Comparison of ENCODE assay signal across 23 cellular contexts in the genomic region with DNA sequence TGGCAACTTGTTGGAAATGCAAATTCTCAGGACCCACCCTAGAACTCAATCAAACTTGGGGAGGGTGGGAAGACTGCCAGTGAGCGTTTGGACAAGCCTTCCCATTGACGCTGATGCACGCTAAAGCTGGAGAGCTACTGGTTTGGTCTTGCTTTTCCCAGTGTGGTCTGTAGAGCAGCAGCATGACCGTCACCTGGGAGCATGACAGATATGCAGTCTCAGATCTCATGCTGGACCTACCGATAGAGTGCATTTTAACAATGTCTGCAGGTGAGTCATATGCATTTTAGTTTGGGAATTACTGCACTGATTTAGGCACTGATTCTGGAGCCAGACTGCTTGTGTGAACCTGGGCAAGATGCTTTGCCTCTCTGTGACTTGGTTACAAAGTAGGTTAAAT. TPM values are rescaled to one million over a fixed set of nuclear protein-coding genes. Genes with fewer than 3 reads are reported as not detected.
DNase-seq lines count a peak whose midpoint lies in the region; ATAC-seq, FAIRE-seq and TF ChIP-seq lines count a peak whose summit lies in the region.
"Had no signal": no experiment of that assay in that cellular context is flagged by ENCODE, and none has a peak within 500 bp of the region (broad histone marks: within the 10 kb centered on the region; RNA-seq: fewer than 3 reads in every experiment).

No MANE protein-coding gene starts in this region.

- no peaks in the 10 kb centered on the region for H3K79me2 ChIP-seq in K562 (ENCODE audit: control insufficient read depth, insufficient read depth, low read length)

- H3K27me3 ChIP-seq in K562 (ENCODE audit: control insufficient read depth in 2 of 2, insufficient read depth in 2 of 2, low read length in 2 of 2): no peaks in the 10 kb centered on the region
- H3K27me3 ChIP-seq: BLaER1 treated with 17β-estradiol and CSF1 and Interleukin-3, amounts not matched to agents 10 nM and 100 nM had no signal

- FAIRE-seq in GM12891 (lab: Jason Lieb, UNC) (peak; percentile 35), K562 (lab: Jason Lieb, UNC) (no peak)
- FAIRE-seq: A549, D721Med, GM12878 had no signal

- no peaks in the 10 kb centered on the region for H4K20me1 ChIP-seq in K562 (replicated peaks; ENCODE audit: control insufficient read depth, insufficient read depth, low read length)

- WGBS in K562 (ENCODE audit: insufficient coverage, low coverage, missing lambda C conversion rate): 80% methylated on average over 5 of the region's 5 CpGs

- TF ChIP-seq CTCF in K562 (IDR thresholded peaks at IDR 0.05 in 2 of 3, conservative IDR thresholded peaks at IDR 0.05 in 1 of 3; ENCODE audit: insufficient read depth in 2 of 3, low read depth in 1 of 3, low read length in 3 of 3): no peak

- H2AFZ ChIP-seq in K562 (ENCODE audit: low read depth, low read length): no peak overlapping the region

- POLR2A ChIA-PET in K562 (lab: Yijun Ruan, JAX): no interaction called here

- in situ Hi-C loops in K562 (cut with MboI): no loop called here

- TF ChIP-seq POLR2A in GM12891 (IDR thresholded peaks at IDR 0.05; ENCODE audit: low read depth, low read length) (no peak), K562 (conservative IDR thresholded peaks at IDR 0.05) (no peak)

- no peaks in the 10 kb centered on the region for H3K9me1 ChIP-seq in K562 (ENCODE audit: control insufficient read depth, insufficient read depth, low read length)

- BruUV-seq in K562 (replicated peaks; lab: Mats Ljungman, UMichigan): no TSS peak

- ATAC-seq in K562: no peak
- ATAC-seq in GM18868 (IDR thresholded peaks at IDR 0.05; ENCODE audit: unreplicated experiment): no peak
- ATAC-seq: A549; CD8-positive, alpha-beta T cell; GM12878 had no signal

- peaks cover 28% of the 10 kb centered on the region; the same call in 2 of the 3 replicates for H3K36me3 ChIP-seq in K562 (ENCODE audit: control insufficient read depth, insufficient read depth, low read length)

- no peak for TF ChIP-seq RAD21 in K562 (CRISPR knock-in tag; conservative IDR thresholded peaks at IDR 0.05 in 1 of 2, IDR thresholded peaks at IDR 0.05 in 1 of 2)

- no peak overlapping the region for H3K4me2 ChIP-seq in K562 (ENCODE audit: insufficient read depth, low read length)
- H3K4me2 ChIP-seq: A549; BLaER1 treated with 17β-estradiol and CSF1 and Interleukin-3, amounts not matched to agents 10 nM and 100 nM had no signal

- intact Hi-C loops in K562 (cut with micrococcal nuclease): no loop called here

- no peak overlapping the region for H3K9ac ChIP-seq in K562 (ENCODE audit: insufficient read depth in 1 of 2, low read depth in 2 of 2, low read length in 2 of 2)
- H3K9ac ChIP-seq: BLaER1 treated with 17β-estradiol and CSF1 and Interleukin-3, amounts not matched to agents 10 nM and 100 nM had no signal

- CTCF ChIA-PET in K562 (lab: Yijun Ruan, JAX; ENCODE audit: low intra/inter-chr PET ratio): no interaction called here

- no peaks in the 10 kb centered on the region for H3K9me3 ChIP-seq in K562 (replicated peaks; ENCODE audit: control insufficient read depth, insufficient read depth, low read depth, low read length)
- H3K9me3 ChIP-seq: A549; BLaER1 treated with 17β-estradiol and CSF1 and Interleukin-3, amounts not matched to agents 10 nM and 100 nM; Caco-2 had no signal

- no peaks in the 10 kb centered on the region for H3K4me1 ChIP-seq in K562 (replicated peaks in 1 of 2; ENCODE audit: control insufficient read depth in 2 of 2, insufficient read depth in 2 of 2, low read length in 2 of 2)
- H3K4me1 ChIP-seq: A549; BLaER1 treated with 17β-estradiol and CSF1 and Interleukin-3, amounts not matched to agents 10 nM and 100 nM; Caco-2 had no signal

- no peak overlapping the region for H3K4me3 ChIP-seq in K562
- H3K4me3 ChIP-seq: A549; BLaER1 treated with 17β-estradiol and CSF1 and Interleukin-3, amounts not matched to agents 10 nM and 100 nM; GM12878 had no signal

- H3K27ac ChIP-seq in K562 (ENCODE audit: extremely low read depth, low read depth, low read length): no peak overlapping the region
- H3K27ac ChIP-seq: 22Rv1; A549; BLaER1 treated with 17β-estradiol and CSF1 and Interleukin-3, amounts not matched to agents 10 nM and 100 nM; C4-2B had no signal

- DNase-seq in GM12891 (ENCODE audit: insufficient read length, low spot score) (no peak), K562 (ENCODE audit: extremely low read depth in 1 of 4, low spot score in 3 of 4) (no peak), islet precursor cell (peak; percentile 58), kidney tubule cell (ENCODE audit: low spot score) (peak; percentile 6), HT-29 (ENCODE audit: low spot score) (no peak), NCI-H2227 (lab: John Stamatoyannopoulos, UW; ENCODE audit: unreplicated experiment) (no peak), hypothalamus (lab: John Stamatoyannopoulos, UW) (no peak)
- DNase-seq: AML-193; Caco-2; Calu3; CD4-positive, alpha-beta T cell; CD8-positive, alpha-beta T cell; DMS79; DND-41; EL; GDM1 had no signal

- no peak for TF ChIP-seq EP300 in K562 (IDR thresholded peaks at IDR 0.05; ENCODE audit: low read length)

TF ChIP-seq in GM12891, 5 proteins besides CTCF, POLR2A, EP300 and RAD21:
- TF ChIP-seq SPI1 (IDR thresholded peaks at IDR 0.05; ENCODE audit: low read depth, low read length) (no peak), POU2F2 (IDR thresholded peaks at IDR 0.05; ENCODE audit: low read depth, low read length) (no peak), PAX5 (IDR thresholded peaks at IDR 0.05; ENCODE audit: insufficient read depth, low read length, severe bottlenecking) (no peak), TAF1 (IDR thresholded peaks at IDR 0.05; ENCODE audit: low read depth, low read length) (no peak), POLR2AphosphoS5 (IDR thresholded peaks at IDR 0.05; ENCODE audit: low read depth, low read length) (no peak)

TF ChIP-seq in K562, 482 proteins besides CTCF, POLR2A, EP300 and RAD21:
- TF ChIP-seq, protein P1, sequence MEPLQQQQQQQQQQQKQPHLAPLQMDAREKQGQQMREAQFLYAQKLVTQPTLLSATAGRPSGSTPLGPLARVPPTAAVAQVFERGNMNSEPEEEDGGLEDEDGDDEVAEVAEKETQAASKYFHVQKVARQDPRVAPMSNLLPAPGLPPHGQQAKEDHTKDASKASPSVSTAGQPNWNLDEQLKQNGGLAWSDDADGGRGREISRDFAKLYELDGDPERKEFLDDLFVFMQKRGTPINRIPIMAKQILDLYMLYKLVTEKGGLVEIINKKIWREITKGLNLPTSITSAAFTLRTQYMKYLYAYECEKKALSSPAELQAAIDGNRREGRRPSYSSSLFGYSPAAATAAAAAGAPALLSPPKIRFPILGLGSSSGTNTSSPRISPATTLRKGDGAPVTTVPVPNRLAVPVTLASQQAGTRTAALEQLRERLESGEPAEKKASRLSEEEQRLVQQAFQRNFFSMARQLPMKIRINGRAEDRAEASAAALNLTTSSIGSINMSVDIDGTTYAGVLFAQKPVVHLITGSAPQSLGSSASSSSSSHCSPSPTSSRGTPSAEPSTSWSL (CRISPR knock-in tag; IDR thresholded peaks at IDR 0.05; ENCODE audit: borderline replicate concordance): no peak
- 0 out of 4 replicates have a peak, but pooled peaks have one; percentile 18 to 30 for TF ChIP-seq KDM1A (IDR thresholded peaks at IDR 0.05)
- TF ChIP-seq, protein P2, sequence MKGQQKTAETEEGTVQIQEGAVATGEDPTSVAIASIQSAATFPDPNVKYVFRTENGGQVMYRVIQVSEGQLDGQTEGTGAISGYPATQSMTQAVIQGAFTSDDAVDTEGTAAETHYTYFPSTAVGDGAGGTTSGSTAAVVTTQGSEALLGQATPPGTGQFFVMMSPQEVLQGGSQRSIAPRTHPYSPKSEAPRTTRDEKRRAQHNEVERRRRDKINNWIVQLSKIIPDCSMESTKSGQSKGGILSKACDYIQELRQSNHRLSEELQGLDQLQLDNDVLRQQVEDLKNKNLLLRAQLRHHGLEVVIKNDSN (CRISPR knock-in tag; IDR thresholded peaks at IDR 0.05): no peak

RNA-seq across cellular contexts. Expression of a gene that starts 27.2 kb away (rescaled TPM):
- 18.4 TPM for polyA plus RNA-seq in GM12891 (2012; ENCODE audit: low read depth, missing spikeins)
- total RNA-seq in K562 (2011; cell fraction: chromatin; rRNA removed; ENCODE audit: low replicate concordance): 4.9 and 15.6 TPM in 2 replicates
- 1.1 and 3.2 TPM in 2 replicates for total RNA-seq in K562 (2011; cell fraction: nucleolus; rRNA removed)
- total RNA-seq in K562 (2011; cell fraction: nucleoplasm; rRNA removed): 5.1 and 8.9 TPM in 2 replicates
- 21.2 and 21.7 TPM in 2 replicates for total RNA-seq in K562 (2014; rRNA removed)
- 41.7 and 46.6 TPM in 2 replicates for total RNA-seq in K562 (2014; rRNA removed; fragmentation: Illumina TruSeq; extraction: Trizol)
- 40.3 and 44.3 TPM in 2 replicates for total RNA-seq in K562 (2015; rRNA removed; fragmentation: Illumina TruSeq; extraction: Trizol)
- 31.1 and 31.6 TPM in 2 replicates for total RNA-seq in K562 (2021)
- polyA plus RNA-seq in K562 (2011; rRNA removed): 24.2 and 31.5 TPM in 2 replicates
- 4.9 and 11.9 TPM in 2 replicates for polyA plus RNA-seq in K562 (2011; cell fraction: cytosol; rRNA removed)
- 2.8 and 4.7 TPM in 2 replicates for polyA plus RNA-seq in K562 (2011; cell fraction: nucleus; rRNA removed)
- 36.7 and 37.8 TPM in 2 replicates for polyA plus RNA-seq in K562 (2012)
- polyA plus RNA-seq in K562 (2014; fragmentation: Illumina TruSeq; extraction: Trizol): 49.9 and 89.4 TPM in 2 replicates
- polyA plus RNA-seq in K562 (2014; fragmentation: Nextera tagmentation; extraction: Ambion mirVana): 10 to 100 TPM; 33.5 to 35.2 TPM
- polyA plus RNA-seq in K562 (2014; rRNA removed): 36.8 and 37.2 TPM in 2 replicates
- 12.4 and 16.5 TPM in 2 replicates for polyA minus RNA-seq in K562 (2011; rRNA and poly(A)+ RNA removed)
- 6.3 and 6.4 TPM in 2 replicates for polyA minus RNA-seq in K562 (2011; cell fraction: cytosol; rRNA and poly(A)+ RNA removed)
- 2.7 and 7.0 TPM in 2 replicates for polyA minus RNA-seq in K562 (2011; cell fraction: nucleus; rRNA and poly(A)+ RNA removed)
- total RNA-seq in HT-29 (2014; rRNA removed; shearing (Covaris generic)): 3.7 and 6.5 TPM in 2 replicates

Comparison
In these comparisons a context has a peak if more than half of its experiments do, and no peak if none do; other contexts are left out.
1. DNase-seq: peak in islet precursor cell (single experiment) and kidney tubule cell (single experiment); none in GM12891 (single experiment), K562 (0 of 4), HT-29 (single experiment), NCI-H2227 (single experiment) and hypothalamus (0 of 51).